ENCODE assay signal across 28 cellular contexts in genomic region chr6:79062708-79063107, GRCh38.
"Had no signal": no experiment of that assay in that cellular context is flagged by ENCODE, and none has a peak within 500 bp of the region (broad histone marks: within the 10 kb centered on the region; RNA-seq: fewer than 3 reads in every experiment).

No MANE protein-coding gene starts in this region.

- ATAC-seq: activated CD8-positive, alpha-beta T cell treated with anti-CD3 and anti-CD28 coated beads for 36 hours; activated T-helper 17 cell treated with anti-CD3 and anti-CD28 coated beads, Interleukin-2, amount 50 U/mL, for 72 hours had no signal

- H3K27me3 ChIP-seq: brain microvascular endothelial cell, MG63 had no signal

- DNase-seq: activated CD4-positive, alpha-beta T cell treated with anti-CD3 and anti-CD28 coated beads for 1 hour; activated CD4-positive, alpha-beta T cell treated with anti-CD3 and anti-CD28 coated beads for 48 hours; activated CD4-positive, alpha-beta T cell treated with anti-CD3 and anti-CD28 coated beads, Interleukin-2, amount 50 U/mL, for 4 hours; activated CD4-positive, CD25-positive, alpha-beta regulatory T cell; activated CD8-positive, alpha-beta T cell treated with anti-CD3 and anti-CD28 coated beads for 36 hours; activated effector memory CD4-positive, alpha-beta T cell treated with anti-CD3 and anti-CD28 coated beads, Interleukin-2, amount 50 U/mL, for 16 hours; activated naive CD4-positive, alpha-beta T cell; activated naive CD4-positive, alpha-beta T cell treated with anti-CD3 and anti-CD28 coated beads, Interleukin-2, amount 50 U/mL, for 16 hours; activated naive CD8-positive, alpha-beta T cell treated with anti-CD3 and anti-CD28 coated beads for 36 hours; activated T-cell treated with anti-CD3 and anti-CD28 coated beads, Interleukin-2, amount 50 U/mL, for 1 hour; activated T-cell treated with anti-CD3 and anti-CD28 coated beads, Interleukin-2, amount 50 U/mL, for 72 hours; amniotic stem cell; aorta; brain microvascular endothelial cell; Kasumi-1; MG63; NCI-H1048; NCI-H1105 treated with DMSO at 0.1 percent for 48 hours; NCI-H1436; NCI-H1694 treated with DMSO at 0.1 percent for 48 hours; NCI-H2029; NCI-H345; NCI-H524 treated with DMSO at 0.1 percent for 48 hours; PC-9; T1000; WERI-Rb-1 had no signal

- H2AFZ ChIP-seq: PC-9 had no signal

- H3K4me3 ChIP-seq: MG63, PC-9 had no signal

- H3K4me3 Mint-ChIP-seq: activated CD8-positive, alpha-beta T cell treated with anti-CD3 and anti-CD28 coated beads for 36 hours; activated naive CD8-positive, alpha-beta T cell treated with anti-CD3 and anti-CD28 coated beads for 36 hours; activated T-cell treated with anti-CD3 and anti-CD28 coated beads, Interleukin-2, amount 50 U/mL, for 72 hours; activated T-helper 17 cell treated with anti-CD3 and anti-CD28 coated beads, Interleukin-2, amount 50 U/mL, for 72 hours; central memory CD8-positive, alpha-beta T cell had no signal

- H3K27ac ChIP-seq: brain microvascular endothelial cell, PC-9, WERI-Rb-1 had no signal

- H3K9me3 Mint-ChIP-seq: activated CD8-positive, alpha-beta T cell treated with anti-CD3 and anti-CD28 coated beads for 36 hours; activated naive CD8-positive, alpha-beta T cell treated with anti-CD3 and anti-CD28 coated beads for 36 hours; activated T-cell treated with anti-CD3 and anti-CD28 coated beads, Interleukin-2, amount 50 U/mL, for 72 hours; activated T-helper 17 cell treated with anti-CD3 and anti-CD28 coated beads, Interleukin-2, amount 50 U/mL, for 72 hours; central memory CD8-positive, alpha-beta T cell had no signal

- H3K27ac Mint-ChIP-seq: activated CD8-positive, alpha-beta T cell treated with anti-CD3 and anti-CD28 coated beads for 36 hours; activated naive CD8-positive, alpha-beta T cell treated with anti-CD3 and anti-CD28 coated beads for 36 hours; activated T-cell treated with anti-CD3 and anti-CD28 coated beads, Interleukin-2, amount 50 U/mL, for 72 hours; activated T-helper 17 cell treated with anti-CD3 and anti-CD28 coated beads, Interleukin-2, amount 50 U/mL, for 72 hours had no signal

- H3K4me2 ChIP-seq: PC-9 had no signal

- H3K27me3 Mint-ChIP-seq: activated CD8-positive, alpha-beta T cell treated with anti-CD3 and anti-CD28 coated beads for 36 hours; activated naive CD8-positive, alpha-beta T cell treated with anti-CD3 and anti-CD28 coated beads for 36 hours; activated T-helper 17 cell treated with anti-CD3 and anti-CD28 coated beads, Interleukin-2, amount 50 U/mL, for 72 hours; central memory CD8-positive, alpha-beta T cell had no signal

- H3K9me3 ChIP-seq: MG63 had no signal
